ENCODE assay signal across 23 cellular contexts in the genomic region with DNA sequence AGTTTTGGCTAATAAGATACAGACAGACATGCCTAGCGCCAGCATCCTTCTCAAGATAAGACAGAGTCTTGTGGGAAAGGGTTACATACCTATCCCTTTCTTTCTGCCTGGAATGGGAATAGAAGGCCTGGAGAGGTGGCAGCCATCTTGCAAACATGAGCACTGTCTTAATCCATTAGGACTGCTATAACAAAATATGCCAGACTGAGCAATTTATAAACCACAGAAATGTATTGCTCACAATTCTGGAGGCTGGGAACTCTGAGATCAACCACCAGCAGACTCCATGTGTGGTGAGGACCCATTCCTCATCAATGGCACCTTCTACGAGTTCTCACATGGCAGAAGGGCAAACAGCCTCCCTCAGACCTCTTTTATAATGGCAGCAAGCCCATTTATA. TPM values are rescaled to one million over a fixed set of nuclear protein-coding genes. Genes with fewer than 3 reads are reported as not detected.
A peak's percentile ranks its signal among the peaks of the same experiment; 100 is the strongest.
DNase-seq lines count a peak whose midpoint lies in the region; ATAC-seq, FAIRE-seq and TF ChIP-seq lines count a peak whose summit lies in the region.
"Had no signal": no experiment of that assay in that cellular context is flagged by ENCODE, and none has a peak within 500 bp of the region (broad histone marks: within the 10 kb centered on the region; RNA-seq: fewer than 3 reads in every experiment).

No MANE protein-coding gene starts in this region.

- no peaks in the 10 kb centered on the region for H3K9me3 ChIP-seq in GM23248 (ENCODE audit: low read depth)
- H3K9me3 ChIP-seq: colonic mucosa, sigmoid colon, thyroid gland had no signal

- H3F3A ChIP-seq in GM23248 (ENCODE audit: insufficient read depth) = peaks cover 5% of the 10 kb centered on the region

- H4K20me1 ChIP-seq in GM23248 (ENCODE audit: insufficient read depth) = no peaks in the 10 kb centered on the region

- H3K27me3 Mint-ChIP-seq in activated T-helper 2 cell treated with anti-CD3 and anti-CD28 coated beads, Interferon-gamma antibody, Interleukin-2, Interleukin-4, amounts not matched to agents 10 μg/mL and 5 μg/mL and 100 μg/mL, durations not matched to agents 14 hours and 24 hours and 36 hours (ENCODE audit: low read depth) = peaks cover 10% of the 10 kb centered on the region

- DNase-seq in GM23248 (peak; percentile 70), fibroblast of pulmonary artery (ENCODE audit: low read depth) (peak; percentile 9), NCI-H526 (lab: John Stamatoyannopoulos, UW) (no peak), GM12892 (ENCODE audit: insufficient read length) (no peak)
- no peak for DNase-seq in activated T-helper 2 cell treated with anti-CD3 and anti-CD28 coated beads, Interferon-gamma antibody, Interleukin-2, Interleukin-4, amounts not matched to agents 10 μg/mL and 5 μg/mL and 100 μg/mL, durations not matched to agents 14 hours and 24 hours and 36 hours (ENCODE audit: low spot score)
- DNase-seq: activated gamma-delta T cell treated with Interleukin-2 at 50 U/mL for 16 hours; colonic mucosa; DMS 273 treated with DMSO at 0.1 percent for 48 hours; endodermal cell; hypothalamus; kidney; natural killer cell; NCI-H1092; NCI-H2107; NCI-H526 treated with DMSO at 0.1 percent for 48 hours; SIG-M5; sigmoid colon; stimulated activated naive CD4-positive, alpha-beta T cell; thyroid gland had no signal

- H3K27ac ChIP-seq in GM23248 = no peak overlapping the region
- H3K27ac ChIP-seq: colonic mucosa, sigmoid colon, thyroid gland had no signal

- no peak overlapping the region for H3K4me2 ChIP-seq in GM23248 (ENCODE audit: unreplicated experiment)

- H3K4me3 ChIP-seq in GM23248 (no peak overlapping the region), fibroblast of pulmonary artery (replicated peaks; ENCODE audit: low read depth, low read length) (no peak overlapping the region)
- H3K4me3 ChIP-seq: colonic mucosa, sigmoid colon, thyroid gland had no signal

- H3K4me1 Mint-ChIP-seq in activated T-helper 2 cell treated with anti-CD3 and anti-CD28 coated beads, Interferon-gamma antibody, Interleukin-2, Interleukin-4, amounts not matched to agents 10 μg/mL and 5 μg/mL and 100 μg/mL, durations not matched to agents 14 hours and 24 hours and 36 hours (ENCODE audit: low read depth) = peaks cover 5% of the 10 kb centered on the region
- H3K4me1 Mint-ChIP-seq: endodermal cell had no signal

- H2AFZ ChIP-seq in GM23248 = peak overlapping the region; percentile 37

- FAIRE-seq in GM12892 (lab: Jason Lieb, UNC) = no peak
- FAIRE-seq: kidney had no signal

- no peak overlapping the region for H3K9ac ChIP-seq in GM23248

- no peaks in the 10 kb centered on the region for H3K36me3 ChIP-seq in GM23248 (ENCODE audit: low read depth)
- H3K36me3 ChIP-seq: colonic mucosa, sigmoid colon, thyroid gland had no signal

- no peaks in the 10 kb centered on the region for H3K9me2 ChIP-seq in GM23248 (ENCODE audit: insufficient read depth)

- H3K4me1 ChIP-seq in GM23248 (ENCODE audit: insufficient read depth) = peaks cover 12% of the 10 kb centered on the region
- H3K4me1 ChIP-seq: colonic mucosa, sigmoid colon, thyroid gland had no signal

- H3K27me3 ChIP-seq in GM23248 (replicated peaks; ENCODE audit: insufficient read depth) = no peaks in the 10 kb centered on the region
- H3K27me3 ChIP-seq: colonic mucosa, sigmoid colon, thyroid gland had no signal

- WGBS in GM23248 (ENCODE audit: low coverage in 1 of 2, low lambda C conversion rate in 2 of 2, missing lambda C conversion rate in 2 of 2), 2 experiments = 44 to 64% methylated on average over 2 of the region's 2 CpGs

- TF ChIP-seq CTCF in fibroblast of pulmonary artery (IDR thresholded peaks at IDR 0.05; ENCODE audit: low read length, missing control alignments) = no peak

- intact Hi-C loops in activated T-helper 2 cell treated with anti-CD3 and anti-CD28 coated beads, Interferon-gamma antibody, Interleukin-2, Interleukin-4, amounts not matched to agents 10 μg/mL and 5 μg/mL and 100 μg/mL, durations not matched to agents 14 hours and 24 hours and 36 hours (cut with micrococcal nuclease) = no loop called here

- H3K9me3 Mint-ChIP-seq in activated T-helper 2 cell treated with anti-CD3 and anti-CD28 coated beads, Interferon-gamma antibody, Interleukin-2, Interleukin-4, amounts not matched to agents 10 μg/mL and 5 μg/mL and 100 μg/mL, durations not matched to agents 14 hours and 24 hours and 36 hours = no peaks in the 10 kb centered on the region
- H3K9me3 Mint-ChIP-seq: endodermal cell; T-helper 1 cell treated with Interleukin-12 subunit alpha and Interleukin-12 subunit beta and Interleukin-4 antibody, amounts not matched to agents 30 μg/mL and 1 μg/mL, for 36 hours had no signal

- H3K27ac Mint-ChIP-seq in activated T-helper 2 cell treated with anti-CD3 and anti-CD28 coated beads, Interferon-gamma antibody, Interleukin-2, Interleukin-4, amounts not matched to agents 10 μg/mL and 5 μg/mL and 100 μg/mL, durations not matched to agents 14 hours and 24 hours and 36 hours = no peak overlapping the region
- H3K27ac Mint-ChIP-seq: CD14-positive monocyte; endodermal cell; natural killer cell; T-helper 1 cell treated with Interleukin-12 subunit alpha and Interleukin-12 subunit beta and Interleukin-4 antibody, amounts not matched to agents 30 μg/mL and 1 μg/mL, for 36 hours had no signal

- H3K79me2 ChIP-seq in GM23248 (ENCODE audit: insufficient read depth) = no peaks in the 10 kb centered on the region

- no peak for TF ChIP-seq POLR2A in GM12892 (IDR thresholded peaks at IDR 0.05; ENCODE audit: low read depth, low read length)

- no peaks in the 10 kb centered on the region for H3K36me3 Mint-ChIP-seq in activated T-helper 2 cell treated with anti-CD3 and anti-CD28 coated beads, Interferon-gamma antibody, Interleukin-2, Interleukin-4, amounts not matched to agents 10 μg/mL and 5 μg/mL and 100 μg/mL, durations not matched to agents 14 hours and 24 hours and 36 hours (ENCODE audit: low read depth)
- H3K36me3 Mint-ChIP-seq: CD14-positive monocyte, natural killer cell had no signal

- H3K4me3 Mint-ChIP-seq in activated T-helper 2 cell treated with anti-CD3 and anti-CD28 coated beads, Interferon-gamma antibody, Interleukin-2, Interleukin-4, amounts not matched to agents 10 μg/mL and 5 μg/mL and 100 μg/mL, durations not matched to agents 14 hours and 24 hours and 36 hours (ENCODE audit: low read depth) = no peak overlapping the region
- H3K4me3 Mint-ChIP-seq: CD14-positive monocyte; endodermal cell; natural killer cell; T-helper 1 cell treated with Interleukin-12 subunit alpha and Interleukin-12 subunit beta and Interleukin-4 antibody, amounts not matched to agents 30 μg/mL and 1 μg/mL, for 36 hours had no signal

- in situ Hi-C loops in GM23248 (cut with MboI) = no loop called here

- ATAC-seq in SK-N-SH treated with all-trans-retinoic acid at 6 μM for 48 hours (peak; percentile 95), HG02623 (IDR thresholded peaks at IDR 0.05; ENCODE audit: unreplicated experiment) (no peak)
- ATAC-seq: natural killer cell had no signal

TF ChIP-seq in SK-N-SH treated with all-trans-retinoic acid at 6 μM for 48 hours, 23 proteins besides CTCF, POLR2A, EP300 and RAD21 (continues in another document):
- TF ChIP-seq, protein P1, sequence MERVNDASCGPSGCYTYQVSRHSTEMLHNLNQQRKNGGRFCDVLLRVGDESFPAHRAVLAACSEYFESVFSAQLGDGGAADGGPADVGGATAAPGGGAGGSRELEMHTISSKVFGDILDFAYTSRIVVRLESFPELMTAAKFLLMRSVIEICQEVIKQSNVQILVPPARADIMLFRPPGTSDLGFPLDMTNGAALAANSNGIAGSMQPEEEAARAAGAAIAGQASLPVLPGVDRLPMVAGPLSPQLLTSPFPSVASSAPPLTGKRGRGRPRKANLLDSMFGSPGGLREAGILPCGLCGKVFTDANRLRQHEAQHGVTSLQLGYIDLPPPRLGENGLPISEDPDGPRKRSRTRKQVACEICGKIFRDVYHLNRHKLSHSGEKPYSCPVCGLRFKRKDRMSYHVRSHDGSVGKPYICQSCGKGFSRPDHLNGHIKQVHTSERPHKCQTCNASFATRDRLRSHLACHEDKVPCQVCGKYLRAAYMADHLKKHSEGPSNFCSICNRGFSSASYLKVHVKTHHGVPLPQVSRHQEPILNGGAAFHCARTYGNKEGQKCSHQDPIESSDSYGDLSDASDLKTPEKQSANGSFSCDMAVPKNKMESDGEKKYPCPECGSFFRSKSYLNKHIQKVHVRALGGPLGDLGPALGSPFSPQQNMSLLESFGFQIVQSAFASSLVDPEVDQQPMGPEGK (CRISPR knock-in tag; IDR thresholded peaks at IDR 0.05; ENCODE audit: borderline replicate concordance) = no peak
- TF ChIP-seq TOX (CRISPR knock-in tag; IDR thresholded peaks at IDR 0.05; ENCODE audit: borderline replicate concordance) = no peak
- no peak for TF ChIP-seq ZC3H10 (CRISPR knock-in tag; IDR thresholded peaks at IDR 0.05)
- no peak for TF ChIP-seq BACH2 (CRISPR knock-in tag; IDR thresholded peaks at IDR 0.05; ENCODE audit: borderline replicate concordance)
- no peak for TF ChIP-seq SNAI2 (CRISPR knock-in tag; IDR thresholded peaks at IDR 0.05)
- TF ChIP-seq ISL1 (CRISPR knock-in tag; IDR thresholded peaks at IDR 0.05) = no peak
- TF ChIP-seq TCF4 (CRISPR knock-in tag; IDR thresholded peaks at IDR 0.05; ENCODE audit: borderline replicate concordance) = no peak
- TF ChIP-seq ZFP3 (CRISPR knock-in tag; IDR thresholded peaks at IDR 0.05) = no peak
- TF ChIP-seq, protein P2, sequence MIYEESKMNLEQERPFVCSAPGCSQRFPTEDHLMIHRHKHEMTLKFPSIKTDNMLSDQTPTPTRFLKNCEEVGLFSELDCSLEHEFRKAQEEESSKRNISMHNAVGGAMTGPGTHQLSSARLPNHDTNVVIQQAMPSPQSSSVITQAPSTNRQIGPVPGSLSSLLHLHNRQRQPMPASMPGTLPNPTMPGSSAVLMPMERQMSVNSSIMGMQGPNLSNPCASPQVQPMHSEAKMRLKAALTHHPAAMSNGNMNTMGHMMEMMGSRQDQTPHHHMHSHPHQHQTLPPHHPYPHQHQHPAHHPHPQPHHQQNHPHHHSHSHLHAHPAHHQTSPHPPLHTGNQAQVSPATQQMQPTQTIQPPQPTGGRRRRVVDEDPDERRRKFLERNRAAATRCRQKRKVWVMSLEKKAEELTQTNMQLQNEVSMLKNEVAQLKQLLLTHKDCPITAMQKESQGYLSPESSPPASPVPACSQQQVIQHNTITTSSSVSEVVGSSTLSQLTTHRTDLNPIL (CRISPR knock-in tag; IDR thresholded peaks at IDR 0.05; ENCODE audit: low read depth) = no peak
- TF ChIP-seq PPARA (CRISPR knock-in tag; IDR thresholded peaks at IDR 0.05; ENCODE audit: borderline replicate concordance) = no peak
- TF ChIP-seq ZFP30 (CRISPR knock-in tag; IDR thresholded peaks at IDR 0.05) = no peak
- no peak for TF ChIP-seq RARB (CRISPR knock-in tag; IDR thresholded peaks at IDR 0.05)
- no peak for TF ChIP-seq CSDC2 (CRISPR knock-in tag; IDR thresholded peaks at IDR 0.05)
- no peak for TF ChIP-seq ESRRG (CRISPR knock-in tag; IDR thresholded peaks at IDR 0.05)

RNA-seq across cellular contexts. Expression of a gene that starts 26.5 kb away (rescaled TPM):
- total RNA-seq in GM23248 (2014; rRNA removed; shearing (Covaris generic)) = 1.5 and 2.4 TPM in 2 replicates
- 3.2 and 3.7 TPM in 2 replicates for polyA plus RNA-seq in GM23248 (2016; fragmentation: Nextera tagmentation; extraction: Ambion mirVana)
- total RNA-seq in activated T-helper 2 cell treated with anti-CD3 and anti-CD28 coated beads, Interferon-gamma antibody, Interleukin-2, Interleukin-4, amounts not matched to agents 10 μg/mL and 5 μg/mL and 100 μg/mL, durations not matched to agents 14 hours and 24 hours and 36 hours = 18.2 and 18.5 TPM in 2 replicates
- polyA plus RNA-seq in GM12892 (2012; ENCODE audit: missing spikeins) = 4.8 TPM

Comparison
In these comparisons a context has a peak if more than half of its experiments do, and no peak if none do; other contexts are left out.
1. DNase-seq: peak in GM23248 (single experiment) and fibroblast of pulmonary artery (single experiment); none in activated T-helper 2 cell treated with anti-CD3 and anti-CD28 coated beads, Interferon-gamma antibody, Interleukin-2, Interleukin-4, amounts not matched to agents 10 μg/mL and 5 μg/mL and 100 μg/mL, durations not matched to agents 14 hours and 24 hours and 36 hours (single experiment), NCI-H526 (0 of 2) and GM12892 (single experiment).